1 cellular context compared by ENCODE assay signal in genomic region chr1:202214089-202214843, GRCh38.
TF ChIP-seq lines count a peak whose summit lies in the region.

No MANE protein-coding gene starts in this region.

TF ChIP-seq in SK-N-SH treated with all-trans-retinoic acid at 6 μM for 48 hours, 23 proteins besides CTCF, POLR2A, EP300 and RAD21 (continued from another document):
- TF ChIP-seq POU6F1 (CRISPR knock-in tag; IDR thresholded peaks at IDR 0.05; ENCODE audit: borderline replicate concordance, low read depth), result no peak
- no peak for TF ChIP-seq ARNTL (CRISPR knock-in tag; IDR thresholded peaks at IDR 0.05; ENCODE audit: borderline replicate concordance, low read depth)
- no peak for TF ChIP-seq ZNF565 (CRISPR knock-in tag; conservative IDR thresholded peaks at IDR 0.05; ENCODE audit: low read depth)
